Comparison of ENCODE assay signal across 20 cellular contexts in the genomic region with DNA sequence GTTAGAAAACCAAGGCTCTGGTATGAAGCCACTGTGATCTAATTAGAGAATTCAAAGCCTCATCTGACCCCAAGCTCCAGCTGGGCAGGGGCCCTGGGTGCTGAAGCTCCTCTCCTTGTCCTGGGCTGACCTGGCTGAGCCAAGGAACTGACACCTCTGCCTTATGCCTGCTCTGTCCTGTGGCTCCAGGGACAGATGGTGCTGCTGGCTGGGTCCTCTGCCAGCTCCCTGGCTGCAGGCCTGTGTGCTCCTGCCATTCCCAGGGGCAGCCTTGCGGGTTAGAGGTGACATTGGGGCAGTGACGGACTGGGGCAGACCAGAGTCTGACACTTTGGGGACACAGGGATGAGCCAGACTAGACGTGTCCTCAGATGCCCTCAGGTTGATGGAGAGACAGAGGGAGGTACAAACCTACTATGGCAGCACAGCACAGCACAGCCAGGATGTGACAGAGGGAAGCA. TPM values are rescaled to one million over a fixed set of nuclear protein-coding genes. Genes with fewer than 3 reads are reported as not detected.
DNase-seq lines count a peak whose midpoint lies in the region; ATAC-seq and TF ChIP-seq lines count a peak whose summit lies in the region.
"Had no signal": no experiment of that assay in that cellular context is flagged by ENCODE, and none has a peak within 500 bp of the region (broad histone marks: within the 10 kb centered on the region; RNA-seq: fewer than 3 reads in every experiment).

No MANE protein-coding gene starts in this region.

- H3K27me3 ChIP-seq in heart right ventricle (no peaks in the 10 kb centered on the region), sigmoid colon (no peaks in the 10 kb centered on the region)

- peaks cover 6 to 11% of the 10 kb centered on the region in 2 donors for H3K27me3 Mint-ChIP-seq in natural killer cell (ENCODE audit: low read depth in 2 of 2)

- peak overlapping the region; percentile 49 to 88 (median 78) for H3K27ac ChIP-seq in heart right ventricle
- peak overlapping the region; percentile 1 to 67 (median 58) for H3K27ac ChIP-seq in sigmoid colon
- H3K27ac ChIP-seq: PC-9 had no signal

- DNase-seq in H4 (ENCODE audit: low spot score), result peak; percentile 3
- peak; percentile 86 for DNase-seq in SK-N-DZ (ENCODE audit: low spot score)
- DNase-seq in heart right ventricle, result peak; percentile 72 to 77
- DNase-seq in sigmoid colon, result peak; percentile 63
- no peak for DNase-seq in natural killer cell
- DNase-seq in ACHN, result no peak
- DNase-seq: activated CD4-positive, CD25-positive, alpha-beta regulatory T cell treated with anti-CD3 and anti-CD28 coated beads, Interleukin-2, amount 50 U/mL, for 72 hours; activated effector memory CD4-positive, alpha-beta T cell treated with Interleukin-2 at 50 U/mL for 16 hours; central memory CD4-positive, alpha-beta T cell; effector CD8-positive, alpha-beta T cell; islet precursor cell; NCI-H1048; NCI-H2107; nephron progenitor cell; PC-9; stimulated activated naive CD4-positive, alpha-beta T cell treated with Interleukin-2 at 50 U/mL for 16 hours; T-helper 9 cell had no signal

- H3K36me3 ChIP-seq in heart right ventricle, result no peaks in the 10 kb centered on the region
- H3K36me3 ChIP-seq in sigmoid colon, result no peaks in the 10 kb centered on the region

- no peak overlapping the region for H3K4me3 Mint-ChIP-seq in natural killer cell
- H3K4me3 Mint-ChIP-seq: CD8-positive, alpha-beta memory T cell; nephron progenitor cell had no signal

- 52 to 53% methylated on average over 3 of the region's 3 CpGs for WGBS in heart right ventricle, 2 donors
- WGBS in sigmoid colon, 2 donors, result 88 to 91% methylated on average over 3 of the region's 3 CpGs

- H3K36me3 Mint-ChIP-seq in natural killer cell, result no peaks in the 10 kb centered on the region
- H3K36me3 Mint-ChIP-seq: CD8-positive, alpha-beta memory T cell had no signal

- no peak for TF ChIP-seq EP300 in sigmoid colon (IDR thresholded peaks at IDR 0.05)

- no peaks in the 10 kb centered on the region for H3K9me3 Mint-ChIP-seq in natural killer cell

- no peak overlapping the region for H3K27ac Mint-ChIP-seq in natural killer cell
- H3K27ac Mint-ChIP-seq: nephron progenitor cell had no signal

- H3K4me1 Mint-ChIP-seq in natural killer cell, result no peaks in the 10 kb centered on the region

- ATAC-seq in heart right ventricle (peak; percentile 91 to 95 (median 92)), GM19023 (IDR thresholded peaks at IDR 0.05; ENCODE audit: unreplicated experiment) (no peak), natural killer cell (no peak), HG02763 (IDR thresholded peaks at IDR 0.05; ENCODE audit: unreplicated experiment) (no peak)

- peaks cover 0 to 60% (median 33%) of the 10 kb centered on the region in 9 donors for H3K4me1 ChIP-seq in heart right ventricle
- peaks cover 0 to 33% (median 28%) of the 10 kb centered on the region in 4 donors for H3K4me1 ChIP-seq in sigmoid colon

- H3K9me3 ChIP-seq in heart right ventricle (peaks cover 0 to 11% (median 5%) of the 10 kb centered on the region in 11 donors), sigmoid colon (no peaks in the 10 kb centered on the region)

- intact Hi-C loops in heart right ventricle (cut with DNase I) (loop anchor here in 1 of 10 donors (1.0 kb wide), 1 partner anchor 26 kb away; no protein-coding TSS in a partner anchor), sigmoid colon (cut with DNase I) (no loop called here), natural killer cell (cut with micrococcal nuclease) (no loop called here)

- H3K4me3 ChIP-seq in heart right ventricle (no peak overlapping the region), sigmoid colon (no peak overlapping the region)
- H3K4me3 ChIP-seq: PC-9 had no signal

- in situ Hi-C loops in ACHN (cut with HindIII; ENCODE audit: low pct_ligation_motif_present, low pct_unique_long_range_greater_than_20kb, low sequenced_read_pairs), result no loop called here

- TF ChIP-seq POLR2A in sigmoid colon (IDR thresholded peaks at IDR 0.05), result no peak

- TF ChIP-seq CTCF in heart right ventricle (IDR thresholded peaks at IDR 0.05), result no peak
- no peak for TF ChIP-seq CTCF in sigmoid colon (IDR thresholded peaks at IDR 0.05)
- no peak for TF ChIP-seq CTCF in natural killer cell (IDR thresholded peaks at IDR 0.05)

RNA-seq across cellular contexts. Expression of gene ACOT11, which starts 11.8 kb away (rescaled TPM):
- 1.5 and 1.6 TPM in 2 replicates for total RNA-seq in H4 (2014; rRNA removed; shearing (Covaris generic))
- polyA plus RNA-seq in SK-N-DZ (2014; cell fraction: cytosol; rRNA removed), result 5.0 and 7.7 TPM in 2 replicates
- 19.0 and 21.7 TPM in 2 replicates for polyA plus RNA-seq in SK-N-DZ (2014; cell fraction: nucleus; rRNA removed)
- 10 to 100 TPM; 25.8 to 77.2 (median 59.4) TPM for total RNA-seq in heart right ventricle
- polyA plus RNA-seq in heart right ventricle, result 10 to 100 TPM; 33.0 to 44.8 TPM
- 10 to 100 TPM in 3 of 4 donors, 1 to 10 TPM in 1; 8.9 to 30.5 (median 19.8) TPM for total RNA-seq in sigmoid colon
- 10 to 100 TPM; 21.0 to 40.9 (median 31.9) TPM for polyA plus RNA-seq in sigmoid colon
- total RNA-seq in natural killer cell, result 1 to 10 TPM in 1 of 3 donors, under 1 TPM in 2; 0.61 to 1.2 (median 0.85) TPM

Comparison
In these comparisons a context has a peak if more than half of its experiments do, and no peak if none do; other contexts are left out.
1. DNase-seq: peak in H4 (single experiment), SK-N-DZ (single experiment), heart right ventricle (2 of 2) and sigmoid colon (single experiment); none in natural killer cell (single experiment) and ACHN (single experiment).
2. ATAC-seq: peak in heart right ventricle (8 of 8); none in GM19023 (single experiment), natural killer cell (0 of 3) and HG02763 (single experiment).